ENCODE assay signal across 2 cellular contexts in genomic region chr16:4888428-4889135, GRCh38.
TF ChIP-seq lines count a peak whose summit lies in the region.

No MANE protein-coding gene starts in this region.

TF ChIP-seq in liver, 16 proteins besides CTCF, POLR2A, EP300 and RAD21:
- TF ChIP-seq, protein P1, sequence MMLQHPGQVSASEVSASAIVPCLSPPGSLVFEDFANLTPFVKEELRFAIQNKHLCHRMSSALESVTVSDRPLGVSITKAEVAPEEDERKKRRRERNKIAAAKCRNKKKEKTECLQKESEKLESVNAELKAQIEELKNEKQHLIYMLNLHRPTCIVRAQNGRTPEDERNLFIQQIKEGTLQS (IDR thresholded peaks at IDR 0.05): no peak
- TF ChIP-seq HNF4A (conservative IDR thresholded peaks at IDR 0.05): peak in 1 of 2 donors; percentile 36
- TF ChIP-seq RXRA (IDR thresholded peaks at IDR 0.05): peak in 1 of 2 donors; percentile 49
- TF ChIP-seq REST (IDR thresholded peaks at IDR 0.05): no peak
- TF ChIP-seq FOXA2 (IDR thresholded peaks at IDR 0.05): peak; percentile 73
- TF ChIP-seq FOXA1 (IDR thresholded peaks at IDR 0.05): peak; percentile 57

TF ChIP-seq in HepG2, 621 proteins besides CTCF, POLR2A, EP300 and RAD21:
- TF ChIP-seq KDM4B (CRISPR knock-in tag; IDR thresholded peaks at IDR 0.05) (no peak), TCF7 (IDR thresholded peaks at IDR 0.05; ENCODE audit: low read depth) (no peak), BHLHE40 (IDR thresholded peaks at IDR 0.05; ENCODE audit: low read length) (no peak), HNRNPH1 (optimal IDR thresholded peaks at IDR 0.05; ENCODE audit: low read depth, low read length) (no peak), ZNF251 (CRISPR knock-in tag; IDR thresholded peaks at IDR 0.05) (no peak), KLF12 (CRISPR knock-in tag; IDR thresholded peaks at IDR 0.05; ENCODE audit: borderline replicate concordance) (no peak), ARID4A (CRISPR knock-in tag; IDR thresholded peaks at IDR 0.05; ENCODE audit: borderline replicate concordance) (no peak), ATF7 (IDR thresholded peaks at IDR 0.05) (no peak), ATF7 (CRISPR knock-in tag; IDR thresholded peaks at IDR 0.05) (no peak), PLSCR1 (CRISPR knock-in tag; IDR thresholded peaks at IDR 0.05; ENCODE audit: borderline replicate concordance) (no peak), ZNF367 (CRISPR knock-in tag; IDR thresholded peaks at IDR 0.05; ENCODE audit: borderline replicate concordance) (no peak), DRAP1 (CRISPR knock-in tag; IDR thresholded peaks at IDR 0.05) (no peak), HMGXB4 (CRISPR knock-in tag; IDR thresholded peaks at IDR 0.05; ENCODE audit: borderline replicate concordance in 1 of 2, low read depth in 1 of 2) (no peak), NFE2 (CRISPR knock-in tag; IDR thresholded peaks at IDR 0.05) (no peak), ZNF30 (CRISPR knock-in tag; IDR thresholded peaks at IDR 0.05) (no peak), ZSCAN20 (CRISPR knock-in tag; IDR thresholded peaks at IDR 0.05; ENCODE audit: borderline replicate concordance) (no peak), GABPB1 (CRISPR knock-in tag; IDR thresholded peaks at IDR 0.05) (no peak), ETV5 (CRISPR knock-in tag; IDR thresholded peaks at IDR 0.05; ENCODE audit: borderline replicate concordance) (no peak)
TF ChIP-seq in HepG2: peak in this region for 0.
